12 cellular contexts compared by ENCODE assay signal in genomic region chr16:48617711-48618148, GRCh38. TPM values are rescaled to one million over a fixed set of nuclear protein-coding genes. Genes with fewer than 3 reads are reported as not detected.
DNase-seq lines count a peak whose midpoint lies in the region; ATAC-seq and TF ChIP-seq lines count a peak whose summit lies in the region.
"Had no signal": no experiment of that assay in that cellular context is flagged by ENCODE, and none has a peak within 500 bp of the region (broad histone marks: within the 10 kb centered on the region; RNA-seq: fewer than 3 reads in every experiment).

No MANE protein-coding gene starts in this region.

- H3K4me1 Mint-ChIP-seq in MCF 10A (ENCODE audit: insufficient read depth, unreplicated experiment): peaks cover 13% of the 10 kb centered on the region
- no peaks in the 10 kb centered on the region for H3K4me1 Mint-ChIP-seq in Caco-2 (ENCODE audit: low read depth, unreplicated experiment)
- peaks cover 43% of the 10 kb centered on the region for H3K4me1 Mint-ChIP-seq in activated CD4-positive, alpha-beta T cell treated with anti-CD3 and anti-CD28 coated beads, Interleukin-2, amount 10 ng/mL, durations not matched to agents 24 days and 14 days

- H3K27ac Mint-ChIP-seq in MCF 10A (ENCODE audit: low read depth, unreplicated experiment) (no peak overlapping the region), Caco-2 (ENCODE audit: unreplicated experiment) (no peak overlapping the region)
- no peak overlapping the region for H3K27ac Mint-ChIP-seq in activated CD4-positive, alpha-beta T cell treated with anti-CD3 and anti-CD28 coated beads, Interleukin-2, amount 10 ng/mL, durations not matched to agents 24 days and 14 days

- ATAC-seq in left cardiac atrium: peak; percentile 39 to 69
- ATAC-seq: PC-3 had no signal

- no TSS peak for BruUV-seq in MCF 10A (replicated peaks; lab: Mats Ljungman, UMichigan)
- BruUV-seq in Caco-2 (replicated peaks; lab: Mats Ljungman, UMichigan): no TSS peak

- H3K36me3 ChIP-seq in breast epithelium: no peaks in the 10 kb centered on the region
- no peaks in the 10 kb centered on the region for H3K36me3 ChIP-seq in Caco-2 (ENCODE audit: control insufficient read depth, insufficient read depth, low read length)

- no peaks in the 10 kb centered on the region for H3K27me3 ChIP-seq in breast epithelium
- H3K27me3 ChIP-seq in Caco-2 (replicated peaks; ENCODE audit: control insufficient read depth, insufficient read depth, low read length): no peaks in the 10 kb centered on the region

- intact Hi-C loops in MCF 10A (cut with micrococcal nuclease) (no loop called here), breast epithelium (cut with DNase I; ENCODE audit: low total_unique reads) (no loop called here), left cardiac atrium (cut with DNase I) (no loop called here), Caco-2 (cut with micrococcal nuclease; ENCODE audit: unreplicated experiment) (no loop called here)
- intact Hi-C loops in activated CD4-positive, alpha-beta T cell treated with anti-CD3 and anti-CD28 coated beads, Interleukin-2, amount 10 ng/mL, durations not matched to agents 24 days and 14 days (cut with micrococcal nuclease): loop anchor here (10.0 kb wide), 1 partner anchor 1793 kb away; no protein-coding TSS in a partner anchor

- TF ChIP-seq CTCF in MCF 10A (IDR thresholded peaks at IDR 0.05; ENCODE audit: unreplicated experiment) (no peak), breast epithelium (IDR thresholded peaks at IDR 0.05) (no peak), Caco-2 (IDR thresholded peaks at IDR 0.05; ENCODE audit: insufficient read depth in 1 of 2, low read depth in 1 of 2, low read length in 1 of 2, severe bottlenecking in 1 of 2, unreplicated experiment in 1 of 2) (no peak)

- H3K4me3 ChIP-seq in breast epithelium (no peak overlapping the region), Caco-2 (ENCODE audit: low read depth, low read length) (no peak overlapping the region)
- H3K4me3 ChIP-seq: coronary artery had no signal

- POLR2A ChIA-PET in MCF 10A (lab: Yijun Ruan, JAX): interaction anchor here (0.5 to 1.1 kb wide), 6 partner anchors 9 to 233 kb away, joined by 3 read pairs; no protein-coding TSS in a partner anchor
- POLR2A ChIA-PET in Caco-2 (lab: Charles Lee): no interaction called here

- H3K9me3 ChIP-seq in breast epithelium: no peaks in the 10 kb centered on the region
- no peaks in the 10 kb centered on the region for H3K9me3 ChIP-seq in Caco-2

- no peaks in the 10 kb centered on the region for H3K9me3 Mint-ChIP-seq in MCF 10A (ENCODE audit: unreplicated experiment)
- no peaks in the 10 kb centered on the region for H3K9me3 Mint-ChIP-seq in Caco-2 (ENCODE audit: unreplicated experiment)
- H3K9me3 Mint-ChIP-seq in activated CD4-positive, alpha-beta T cell treated with anti-CD3 and anti-CD28 coated beads, Interleukin-2, amount 10 ng/mL, durations not matched to agents 24 days and 14 days: no peaks in the 10 kb centered on the region

- CTCF ChIA-PET in MCF 10A (lab: Yijun Ruan, JAX) (interaction anchor here (0.6 to 2.6 kb wide), 7 partner anchors 12 to 732 kb away, joined by 3 to 18 read pairs (median 4); no protein-coding TSS in a partner anchor), Caco-2 (lab: Charles Lee) (no interaction called here)

- no peaks in the 10 kb centered on the region for H3K36me3 Mint-ChIP-seq in MCF 10A (ENCODE audit: insufficient read depth, unreplicated experiment)
- H3K36me3 Mint-ChIP-seq in Caco-2 (ENCODE audit: insufficient read depth, unreplicated experiment): no peaks in the 10 kb centered on the region
- H3K36me3 Mint-ChIP-seq in activated CD4-positive, alpha-beta T cell treated with anti-CD3 and anti-CD28 coated beads, Interleukin-2, amount 10 ng/mL, durations not matched to agents 24 days and 14 days (ENCODE audit: low read depth): no peaks in the 10 kb centered on the region

- TF ChIP-seq POLR2A in breast epithelium (IDR thresholded peaks at IDR 0.05): no peak

- H3K4me3 Mint-ChIP-seq in MCF 10A (ENCODE audit: unreplicated experiment) (no peak overlapping the region), Caco-2 (ENCODE audit: unreplicated experiment) (no peak overlapping the region)
- no peak overlapping the region for H3K4me3 Mint-ChIP-seq in activated CD4-positive, alpha-beta T cell treated with anti-CD3 and anti-CD28 coated beads, Interleukin-2, amount 10 ng/mL, durations not matched to agents 24 days and 14 days

- H3K27ac ChIP-seq in breast epithelium: no peak overlapping the region

- peaks cover 0 to 5% of the 10 kb centered on the region in 2 donors for H3K4me1 ChIP-seq in breast epithelium
- peaks cover 24% of the 10 kb centered on the region for H3K4me1 ChIP-seq in Caco-2

- H3K27me3 Mint-ChIP-seq in MCF 10A (ENCODE audit: insufficient read depth, unreplicated experiment) (no peaks in the 10 kb centered on the region), Caco-2 (ENCODE audit: insufficient read depth, unreplicated experiment) (no peaks in the 10 kb centered on the region)
- no peaks in the 10 kb centered on the region for H3K27me3 Mint-ChIP-seq in activated CD4-positive, alpha-beta T cell treated with anti-CD3 and anti-CD28 coated beads, Interleukin-2, amount 10 ng/mL, durations not matched to agents 24 days and 14 days

- DNase-seq in MCF 10A (ENCODE audit: unreplicated experiment) (peak; percentile 72), breast epithelium (ENCODE audit: low spot score in 2 of 2) (no peak), amniotic epithelial cell (ENCODE audit: low read depth) (peak; percentile 13), left cardiac atrium (peak; percentile 71), activated gamma-delta T cell (lab: John Stamatoyannopoulos, UW) (no peak), Caco-2 (no peak), occipital lobe (lab: John Stamatoyannopoulos, UW) (no peak)
- no peak for DNase-seq in activated CD4-positive, alpha-beta T cell treated with anti-CD3 and anti-CD28 coated beads, Interleukin-2, amount 10 ng/mL, durations not matched to agents 24 days and 14 days
- DNase-seq: GOT3, midbrain, PC-3 had no signal

RNA-seq across cellular contexts. Expression of gene N4BP1, which starts 7.8 kb away (rescaled TPM):
- total RNA-seq in MCF 10A (2022) (26.2 and 27.9 TPM in 2 replicates), breast epithelium (10 to 100 TPM; 24.3 to 43.8 (median 36.4) TPM), left cardiac atrium (10 to 100 TPM; 19.2 to 22.5 TPM), Caco-2 (2022) (44.8 and 46.9 TPM in 2 replicates), occipital lobe (37.9 TPM)
- 41.8 and 44.4 TPM in 2 replicates for total RNA-seq in activated CD4-positive, alpha-beta T cell treated with anti-CD3 and anti-CD28 coated beads, Interleukin-2, amount 10 ng/mL, durations not matched to agents 24 days and 14 days

Comparison
In these comparisons a context has a peak if more than half of its experiments do, and no peak if none do; other contexts are left out.
1. DNase-seq: peak in MCF 10A (single experiment), amniotic epithelial cell (single experiment) and left cardiac atrium (single experiment); none in breast epithelium (0 of 2), activated gamma-delta T cell (single experiment), Caco-2 (0 of 2), activated CD4-positive, alpha-beta T cell treated with anti-CD3 and anti-CD28 coated beads, Interleukin-2, amount 10 ng/mL, durations not matched to agents 24 days and 14 days (single experiment) and occipital lobe (single experiment).